18 cellular contexts compared by ENCODE assay signal in genomic region chr6:9428416-9429172, GRCh38.
"Had no signal": no experiment of that assay in that cellular context is flagged by ENCODE, and none has a peak within 500 bp of the region (broad histone marks: within the 10 kb centered on the region; RNA-seq: fewer than 3 reads in every experiment).

No MANE protein-coding gene starts in this region.

- H3K27ac Mint-ChIP-seq: activated T-helper 1 cell treated with anti-CD3 and anti-CD28 coated beads, Interleukin-12 subunit alpha, Interleukin-12 subunit beta, Interleukin-2, Interleukin-4 antibody, amounts not matched to agents 30 ng/mL and 10 ng/mL and 1 ng/mL, durations not matched to agents 14 hours and 24 hours and 36 hours; stimulated activated naive CD8-positive, alpha-beta T cell treated with anti-CD3 and anti-CD28 coated beads, Interleukin-15, amount 100 ng/mL, for 72 hours; T-cell; type B pancreatic cell had no signal

- H3K9me3 Mint-ChIP-seq: activated T-helper 1 cell treated with anti-CD3 and anti-CD28 coated beads, Interleukin-12 subunit alpha, Interleukin-12 subunit beta, Interleukin-2, Interleukin-4 antibody, amounts not matched to agents 30 ng/mL and 10 ng/mL and 1 ng/mL, durations not matched to agents 14 hours and 24 hours and 36 hours had no signal

- DNase-seq: activated CD4-positive, alpha-beta T cell treated with anti-CD3 and anti-CD28 coated beads, Interleukin-2, amount 50 U/mL, for 1 hour; activated CD8-positive, alpha-beta memory T cell treated with anti-CD3 and anti-CD28 coated beads for 24 hours; activated naive CD4-positive, alpha-beta T cell treated with Interleukin-2 at 50 U/mL for 16 hours; cortex of kidney; effector CD4-positive, alpha-beta T cell; esophagus squamous epithelium; hippocampal formation; kidney; left ventricle myocardium superior; psoas muscle; right lobe of liver; stimulated activated naive CD8-positive, alpha-beta T cell treated with anti-CD3 and anti-CD28 coated beads, Interleukin-15, amount 100 ng/mL, for 72 hours; T-cell; T-helper 9 cell had no signal

- H3K9me3 ChIP-seq: esophagus squamous epithelium, psoas muscle, right lobe of liver had no signal

- H3K4me2 ChIP-seq: smooth muscle cell had no signal

- H3K4me1 Mint-ChIP-seq: central memory CD8-positive, alpha-beta T cell; stimulated activated naive CD8-positive, alpha-beta T cell treated with anti-CD3 and anti-CD28 coated beads, Interleukin-15, amount 100 ng/mL, for 72 hours; T-cell had no signal

- H3K36me3 ChIP-seq: esophagus squamous epithelium, right lobe of liver had no signal

- H3K4me1 ChIP-seq: esophagus squamous epithelium, psoas muscle, right lobe of liver had no signal

- H3K27ac ChIP-seq: esophagus squamous epithelium, psoas muscle, right lobe of liver had no signal

- H3K36me3 Mint-ChIP-seq: T-cell, type B pancreatic cell had no signal

- H3K4me3 Mint-ChIP-seq: activated T-helper 1 cell treated with anti-CD3 and anti-CD28 coated beads, Interleukin-12 subunit alpha, Interleukin-12 subunit beta, Interleukin-2, Interleukin-4 antibody, amounts not matched to agents 30 ng/mL and 10 ng/mL and 1 ng/mL, durations not matched to agents 14 hours and 24 hours and 36 hours; central memory CD8-positive, alpha-beta T cell; stimulated activated naive CD8-positive, alpha-beta T cell treated with anti-CD3 and anti-CD28 coated beads, Interleukin-15, amount 100 ng/mL, for 72 hours; T-cell; type B pancreatic cell had no signal

- H3K4me3 ChIP-seq: esophagus squamous epithelium, psoas muscle, right lobe of liver, smooth muscle cell had no signal

- H3K27me3 ChIP-seq: esophagus squamous epithelium had no signal

- ATAC-seq: left ventricle myocardium superior; psoas muscle; right lobe of liver; stimulated activated naive CD8-positive, alpha-beta T cell treated with anti-CD3 and anti-CD28 coated beads, Interleukin-15, amount 100 ng/mL, for 72 hours; T-cell had no signal

- H3K27me3 Mint-ChIP-seq: central memory CD8-positive, alpha-beta T cell; stimulated activated naive CD8-positive, alpha-beta T cell treated with anti-CD3 and anti-CD28 coated beads, Interleukin-15, amount 100 ng/mL, for 72 hours; T-cell; type B pancreatic cell had no signal
